Comparison of ENCODE assay signal across 9 cellular contexts in genomic region chr6:34658605-34659218, GRCh38. TPM values are rescaled to one million over a fixed set of nuclear protein-coding genes. Genes with fewer than 3 reads are reported as not detected.
A peak's percentile ranks its signal among the peaks of the same experiment; 100 is the strongest.
DNase-seq lines count a peak whose midpoint lies in the region; ATAC-seq, FAIRE-seq and TF ChIP-seq lines count a peak whose summit lies in the region.
"Had no signal": no experiment of that assay in that cellular context is flagged by ENCODE, and none has a peak within 500 bp of the region (broad histone marks: within the 10 kb centered on the region; RNA-seq: fewer than 3 reads in every experiment).

No MANE protein-coding gene starts in this region.

- no peaks in the 10 kb centered on the region for H3K9me3 Mint-ChIP-seq in activated CD4-positive, alpha-beta T cell treated with anti-CD3 and anti-CD28 coated beads for 36 hours (ENCODE audit: low read depth)

- no peak for TF ChIP-seq CTCF in breast epithelium (IDR thresholded peaks at IDR 0.05)
- TF ChIP-seq CTCF in BE2C (IDR thresholded peaks at IDR 0.05; ENCODE audit: low read depth, low read length): no peak

- no peak for ATAC-seq in activated CD4-positive, alpha-beta T cell treated with anti-CD3 and anti-CD28 coated beads for 36 hours
- ATAC-seq in GM18873 (IDR thresholded peaks at IDR 0.05; ENCODE audit: low FRiP score, unreplicated experiment): no peak

- H3K4me1 ChIP-seq in breast epithelium (peaks cover 0 to 17% of the 10 kb centered on the region in 2 donors), small intestine (ENCODE audit: control insufficient read depth in 2 of 2, insufficient read depth in 1 of 2, low read depth in 1 of 2, low read length in 1 of 2) (peaks cover 10 to 16% of the 10 kb centered on the region in 2 donors), BE2C (peaks cover 5% of the 10 kb centered on the region; the same call in 1 of the 2 replicates)

- H3K27ac ChIP-seq in breast epithelium (peak overlapping the region; percentile 38 to 92), small intestine (ENCODE audit: low read depth in 1 of 2, low read length in 1 of 2) (peak overlapping the region; percentile 26 to 32)

- H3K27me3 Mint-ChIP-seq in activated CD4-positive, alpha-beta T cell treated with anti-CD3 and anti-CD28 coated beads for 36 hours: no peaks in the 10 kb centered on the region

- H3K4me3 ChIP-seq in breast epithelium: no peak overlapping the region
- H3K4me3 ChIP-seq in small intestine (ENCODE audit: low read depth in 1 of 2, low read length in 2 of 2): no peak overlapping the region
- H3K4me3 ChIP-seq in BE2C (ENCODE audit: low read depth, low read length): no peak overlapping the region

- peaks cover 16% of the 10 kb centered on the region for H3K36me3 Mint-ChIP-seq in activated CD4-positive, alpha-beta T cell treated with anti-CD3 and anti-CD28 coated beads for 36 hours (ENCODE audit: low read depth)

- no peak overlapping the region for H3K4me3 Mint-ChIP-seq in activated CD4-positive, alpha-beta T cell treated with anti-CD3 and anti-CD28 coated beads for 36 hours

- peak overlapping the region; percentile 25 for H3K27ac Mint-ChIP-seq in activated CD4-positive, alpha-beta T cell treated with anti-CD3 and anti-CD28 coated beads for 36 hours

- intact Hi-C loops in activated CD4-positive, alpha-beta T cell treated with anti-CD3 and anti-CD28 coated beads for 36 hours (cut with DNase I, micrococcal nuclease): loop anchor here in 1 of 2 experiments (10.0 kb wide), 1 partner anchor 226 kb away; the partner anchor contains the start of genes ANKS1A and TAF11
- intact Hi-C loops in breast epithelium (cut with DNase I; ENCODE audit: low total_unique reads): no loop called here

- CTCF ChIA-PET in activated CD4-positive, alpha-beta T cell treated with anti-CD3 and anti-CD28 coated beads for 36 hours (lab: Charles Lee): no interaction called here

- H3K9me3 ChIP-seq in breast epithelium (no peaks in the 10 kb centered on the region), small intestine (ENCODE audit: control insufficient read depth, low read depth) (no peaks in the 10 kb centered on the region), BE2C (no peaks in the 10 kb centered on the region)

- 73 to 87% (median 80%) methylated on average over 6 of the region's 6 CpGs for whole genome bisulfite sequencing in small intestine, 3 donors

- POLR2A ChIA-PET in activated CD4-positive, alpha-beta T cell treated with anti-CD3 and anti-CD28 coated beads for 36 hours (lab: Charles Lee): interaction anchor here (0.7 kb wide), 1 partner anchor 419 kb away, joined by 3 read pairs; no protein-coding TSS in a partner anchor

- H3K27me3 ChIP-seq in breast epithelium: no peaks in the 10 kb centered on the region
- H3K27me3 ChIP-seq in small intestine (ENCODE audit: control insufficient read depth in 2 of 2, insufficient read depth in 2 of 2, low read length in 2 of 2): no peaks in the 10 kb centered on the region
- no peaks in the 10 kb centered on the region for H3K27me3 ChIP-seq in BE2C

- no peak for DNase-seq in activated CD4-positive, alpha-beta T cell treated with anti-CD3 and anti-CD28 coated beads for 36 hours
- DNase-seq in activated CD4-positive, alpha-beta T cell treated with anti-CD3 and anti-CD28 coated beads for 4 hours: no peak
- DNase-seq in NCI-H2029 treated with DMSO at 0.1 percent for 48 hours (lab: John Stamatoyannopoulos, UW) (peak; percentile 31), breast epithelium (ENCODE audit: low spot score in 2 of 2) (no peak), small intestine (no peak), NCI-H187 (lab: John Stamatoyannopoulos, UW) (no peak), BE2C (no peak)

- no peak for TF ChIP-seq POLR2A in breast epithelium (IDR thresholded peaks at IDR 0.05)

- H3K36me3 ChIP-seq in breast epithelium: no peaks in the 10 kb centered on the region
- H3K36me3 ChIP-seq in small intestine (ENCODE audit: control insufficient read depth in 2 of 2, insufficient read depth in 2 of 2, low read length in 2 of 2): no peaks in the 10 kb centered on the region
- no peaks in the 10 kb centered on the region for H3K36me3 ChIP-seq in BE2C

- FAIRE-seq in small intestine (lab: Jason Lieb, UNC): no peak
- FAIRE-seq: urothelium cell line had no signal

- peaks cover 61% of the 10 kb centered on the region for H3K4me1 Mint-ChIP-seq in activated CD4-positive, alpha-beta T cell treated with anti-CD3 and anti-CD28 coated beads for 36 hours

RNA-seq across cellular contexts. Expression of gene ILRUN, which starts 37.9 kb away (rescaled TPM):
- total RNA-seq in activated CD4-positive, alpha-beta T cell treated with anti-CD3 and anti-CD28 coated beads for 36 hours: 10 to 100 TPM; 56.2 to 66.9 TPM
- total RNA-seq in breast epithelium: 10 to 100 TPM; 58.3 to 87.1 (median 63.7) TPM
- 10 to 100 TPM; 44.3 to 53.5 (median 44.5) TPM for polyA plus RNA-seq in small intestine
- polyA plus RNA-seq in BE2C (2012; ENCODE audit: insufficient read depth, insufficient read length, low read depth): 38.0 TPM
